18 cellular contexts compared by ENCODE assay signal in the genomic region with DNA sequence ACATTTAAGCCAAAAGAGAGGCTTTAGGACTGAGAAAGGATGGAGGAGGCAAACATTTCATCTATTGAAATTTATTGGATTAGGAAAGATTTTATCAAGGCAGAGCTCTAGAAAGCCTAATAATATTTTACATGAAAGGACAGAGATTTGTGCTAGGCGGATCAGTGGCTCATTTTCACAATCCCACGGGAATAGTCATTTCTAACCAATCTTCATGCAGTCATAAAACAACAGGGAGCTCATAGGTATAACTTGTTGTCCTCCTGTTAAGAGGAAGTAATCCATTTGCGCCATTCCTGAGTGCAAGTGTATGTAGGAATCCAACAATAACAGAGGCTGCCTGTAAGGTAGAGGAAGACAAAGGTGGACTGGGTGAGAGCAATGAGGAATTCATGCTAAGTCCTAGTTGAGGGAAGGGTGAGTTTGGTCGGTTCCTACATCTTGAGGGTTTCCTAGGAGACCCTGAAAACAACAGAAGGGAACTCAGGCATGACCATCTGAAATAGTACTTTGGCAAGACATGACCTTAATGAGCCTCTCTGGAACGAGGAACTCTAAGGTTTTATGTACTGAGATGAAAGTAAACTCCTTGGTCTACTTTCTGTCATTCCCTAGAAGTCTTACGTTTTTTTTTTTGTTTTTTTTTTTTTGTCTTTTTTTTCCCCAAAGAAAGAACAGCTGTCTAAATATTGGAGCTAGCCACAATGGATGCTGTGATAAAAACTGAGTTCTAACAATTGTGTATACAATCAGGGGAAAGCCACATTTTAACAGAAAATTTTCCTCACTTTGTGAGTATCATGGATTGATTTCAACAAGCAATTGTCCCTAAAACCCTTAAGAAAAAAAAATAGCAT.
DNase-seq lines count a peak whose midpoint lies in the region; ATAC-seq, FAIRE-seq and TF ChIP-seq lines count a peak whose summit lies in the region.
"Had no signal": no experiment of that assay in that cellular context is flagged by ENCODE, and none has a peak within 500 bp of the region (broad histone marks: within the 10 kb centered on the region; RNA-seq: fewer than 3 reads in every experiment).

No MANE protein-coding gene starts in this region.

- WGBS in psoas muscle, 3 donors = 20 to 43% (median 29%) methylated on average over 6 of the region's 6 CpGs

- H3K4me1 ChIP-seq in psoas muscle = no peaks in the 10 kb centered on the region
- H3K4me1 ChIP-seq: Caco-2 had no signal

- peak overlapping the region; percentile 24 for H3K4me3 Mint-ChIP-seq in activated naive CD8-positive, alpha-beta T cell treated with anti-CD3 and anti-CD28 coated beads, Interleukin-2, amount 50 U/mL, for 24 hours
- H3K4me3 Mint-ChIP-seq: activated CD8-positive, alpha-beta memory T cell treated with anti-CD3 and anti-CD28 coated beads, Interleukin-2, amount 10 ng/mL, durations not matched to agents 7 days and 5 days had no signal

- no peaks in the 10 kb centered on the region for H3K36me3 ChIP-seq in psoas muscle (ENCODE audit: insufficient read depth in 1 of 2, low read depth in 1 of 2)
- H3K36me3 ChIP-seq: heart left ventricle had no signal

- TF ChIP-seq POLR2A in H54 (IDR thresholded peaks at IDR 0.05; ENCODE audit: low read depth, low read length) = no peak

- no peaks in the 10 kb centered on the region for H3K4me1 Mint-ChIP-seq in activated naive CD8-positive, alpha-beta T cell treated with anti-CD3 and anti-CD28 coated beads, Interleukin-2, amount 50 U/mL, for 24 hours
- H3K4me1 Mint-ChIP-seq: activated CD8-positive, alpha-beta memory T cell treated with anti-CD3 and anti-CD28 coated beads, Interleukin-2, amount 10 ng/mL, durations not matched to agents 7 days and 5 days had no signal

- intact Hi-C loops in psoas muscle (cut with DNase I) = no loop called here

- no peak overlapping the region for H3K27ac Mint-ChIP-seq in activated naive CD8-positive, alpha-beta T cell treated with anti-CD3 and anti-CD28 coated beads, Interleukin-2, amount 50 U/mL, for 24 hours
- H3K27ac Mint-ChIP-seq: activated CD8-positive, alpha-beta memory T cell treated with anti-CD3 and anti-CD28 coated beads, Interleukin-2, amount 10 ng/mL, durations not matched to agents 7 days and 5 days; stimulated activated naive CD8-positive, alpha-beta T cell treated with anti-CD3 and anti-CD28 coated beads, Interleukin-15, amount 100 ng/mL, for 72 hours had no signal

- DNase-seq in NCI-H2227 (lab: John Stamatoyannopoulos, UW; ENCODE audit: unreplicated experiment) (peak; percentile 11), NCI-H2227 treated with DMSO at 0.1 percent for 48 hours (lab: John Stamatoyannopoulos, UW) (no peak), medulla oblongata (ENCODE audit: extremely low spot score) (peak; percentile 9), psoas muscle (no peak), NCI-H345 treated with DMSO at 0.1 percent for 48 hours (lab: John Stamatoyannopoulos, UW; ENCODE audit: unreplicated experiment) (no peak), H54 (ENCODE audit: insufficient read length, low spot score) (no peak)
- DNase-seq in activated naive CD8-positive, alpha-beta T cell treated with anti-CD3 and anti-CD28 coated beads, Interleukin-2, amount 50 U/mL, for 24 hours = no peak
- DNase-seq: activated CD8-positive, alpha-beta memory T cell treated with anti-CD3 and anti-CD28 coated beads, Interleukin-2, amount 10 ng/mL, durations not matched to agents 7 days and 5 days; activated naive CD4-positive, alpha-beta T cell treated with Interleukin-2 at 50 U/mL for 16 hours; Caco-2; central memory CD4-positive, alpha-beta T cell; heart left ventricle; naive thymus-derived CD8-positive, alpha-beta T cell; stimulated activated naive CD8-positive, alpha-beta T cell treated with anti-CD3 and anti-CD28 coated beads, Interleukin-15, amount 100 ng/mL, for 72 hours had no signal

- H3K27ac ChIP-seq in temporal lobe (ENCODE audit: low read depth, low read length) (peak overlapping the region; percentile 51), psoas muscle (no peak overlapping the region)
- H3K27ac ChIP-seq: heart left ventricle, skin epidermis had no signal

- no peak for ATAC-seq in activated naive CD8-positive, alpha-beta T cell treated with anti-CD3 and anti-CD28 coated beads, Interleukin-2, amount 50 U/mL, for 24 hours
- no peak for ATAC-seq in psoas muscle
- ATAC-seq: activated CD8-positive, alpha-beta memory T cell treated with anti-CD3 and anti-CD28 coated beads, Interleukin-2, amount 10 ng/mL, durations not matched to agents 7 days and 5 days; heart left ventricle; left lobe of liver; naive thymus-derived CD8-positive, alpha-beta T cell; Panc1; stimulated activated naive CD8-positive, alpha-beta T cell treated with anti-CD3 and anti-CD28 coated beads, Interleukin-15, amount 100 ng/mL, for 72 hours had no signal

- no peak for FAIRE-seq in H54 (lab: Jason Lieb, UNC)

- H3K4me3 ChIP-seq in psoas muscle = no peak overlapping the region
- H3K4me3 ChIP-seq: skin epidermis had no signal

- no peaks in the 10 kb centered on the region for H3K36me3 Mint-ChIP-seq in activated naive CD8-positive, alpha-beta T cell treated with anti-CD3 and anti-CD28 coated beads, Interleukin-2, amount 50 U/mL, for 24 hours (ENCODE audit: low read depth)
- H3K36me3 Mint-ChIP-seq: activated CD8-positive, alpha-beta memory T cell treated with anti-CD3 and anti-CD28 coated beads, Interleukin-2, amount 10 ng/mL, durations not matched to agents 7 days and 5 days had no signal

- H3K27me3 ChIP-seq in psoas muscle (ENCODE audit: insufficient read depth in 3 of 3, low read length in 2 of 3) = peaks cover 0 to 62% (median 7%) of the 10 kb centered on the region in 3 donors

- H3K9me3 Mint-ChIP-seq in activated naive CD8-positive, alpha-beta T cell treated with anti-CD3 and anti-CD28 coated beads, Interleukin-2, amount 50 U/mL, for 24 hours = no peaks in the 10 kb centered on the region
- H3K9me3 Mint-ChIP-seq: stimulated activated naive CD8-positive, alpha-beta T cell treated with anti-CD3 and anti-CD28 coated beads, Interleukin-15, amount 100 ng/mL, for 72 hours had no signal

- H3K27me3 Mint-ChIP-seq in activated naive CD8-positive, alpha-beta T cell treated with anti-CD3 and anti-CD28 coated beads, Interleukin-2, amount 50 U/mL, for 24 hours = peaks cover 29% of the 10 kb centered on the region

- H3K9me3 ChIP-seq in psoas muscle = no peaks in the 10 kb centered on the region
- H3K9me3 ChIP-seq: Caco-2, heart left ventricle had no signal

- no peak for TF ChIP-seq CTCF in psoas muscle (IDR thresholded peaks at IDR 0.05)

Comparison
In these comparisons a context has a peak if more than half of its experiments do, and no peak if none do; other contexts are left out.
1. DNase-seq: peak in NCI-H2227 (single experiment) and medulla oblongata (single experiment); none in NCI-H2227 treated with DMSO at 0.1 percent for 48 hours (single experiment), activated naive CD8-positive, alpha-beta T cell treated with anti-CD3 and anti-CD28 coated beads, Interleukin-2, amount 50 U/mL, for 24 hours (single experiment), psoas muscle (0 of 2), NCI-H345 treated with DMSO at 0.1 percent for 48 hours (single experiment) and H54 (single experiment).